In genomic region chr6:126341126-126341525, GRCh38 we compare ENCODE assay signal across 1 cellular context.
TF ChIP-seq lines count a peak whose summit lies in the region.

No MANE protein-coding gene starts in this region.

TF ChIP-seq in endothelial cell of umbilical vein, 7 proteins besides CTCF, POLR2A, EP300 and RAD21 (continued from another document):
- no peak for TF ChIP-seq POLR2AphosphoS5 (IDR thresholded peaks at IDR 0.05; ENCODE audit: insufficient read depth, low read depth, low read length)
